ENCODE assay signal across 9 cellular contexts in genomic region chr2:111662771-111663470, GRCh38.
DNase-seq lines count a peak whose midpoint lies in the region; ATAC-seq, FAIRE-seq and TF ChIP-seq lines count a peak whose summit lies in the region.
"Had no signal": no experiment of that assay in that cellular context is flagged by ENCODE, and none has a peak within 500 bp of the region (broad histone marks: within the 10 kb centered on the region; RNA-seq: fewer than 3 reads in every experiment).

No MANE protein-coding gene starts in this region.

- POLR2A ChIA-PET in A549 (lab: Yijun Ruan, JAX) = no interaction called here

- no peak overlapping the region for H3K4me3 ChIP-seq in A549
- no peak overlapping the region for H3K4me3 ChIP-seq in coronary artery
- H3K4me3 ChIP-seq: tibial artery had no signal

- no peak for ATAC-seq in A549
- peak; percentile 89 for ATAC-seq in HG03442 (IDR thresholded peaks at IDR 0.05; ENCODE audit: unreplicated experiment)
- no peak for ATAC-seq in GM19397 (IDR thresholded peaks at IDR 0.05; ENCODE audit: unreplicated experiment)

- TF ChIP-seq POLR2A in A549 (IDR thresholded peaks at IDR 0.05; ENCODE audit: low read length) = no peak

- FAIRE-seq in A549 (lab: Jason Lieb, UNC) (no peak), GM19239 (lab: Jason Lieb, UNC) (no peak)

- TF ChIP-seq EP300 in A549 (IDR thresholded peaks at IDR 0.05) = no peak

- TF ChIP-seq RAD21 in A549 (conservative IDR thresholded peaks at IDR 0.05 in 1 of 2, IDR thresholded peaks at IDR 0.05 in 1 of 2) = no peak

- 78% methylated on average over 7 of the region's 7 CpGs for WGBS in A549 (ENCODE audit: missing lambda C conversion rate)

- TF ChIP-seq CTCF in A549 (IDR thresholded peaks at IDR 0.05) = no peak
- TF ChIP-seq CTCF in coronary artery (IDR thresholded peaks at IDR 0.05) = no peak

- peak overlapping the region; percentile 12 to 68; a peak in 4 of 6 replicates for H3K27ac ChIP-seq in A549
- H3K27ac ChIP-seq in coronary artery = no peak overlapping the region
- H3K27ac ChIP-seq: tibial artery had no signal

- peaks cover 34% of the 10 kb centered on the region for H3K4me1 ChIP-seq in A549

- H3K4me2 ChIP-seq in A549 = no peak overlapping the region; the same call in 2 of the 3 replicates

- no peaks in the 10 kb centered on the region for H3K9me3 ChIP-seq in A549
- H3K9me3 ChIP-seq: tibial artery had no signal

- DNase-seq in A549 (ENCODE audit: low read depth in 1 of 2, low spot score in 1 of 2) (no peak), GM19239 (ENCODE audit: insufficient read length, low spot score) (peak; percentile 40), coronary artery (ENCODE audit: low spot score) (peak; percentile 68), inferior parietal cortex (ENCODE audit: extremely low spot score) (no peak), germinal center (ENCODE audit: low spot score) (no peak), iPS-NIHi7 (ENCODE audit: extremely low spot score) (no peak)
- DNase-seq: tibial artery had no signal

- CTCF ChIA-PET in A549 (lab: Yijun Ruan, JAX) = interaction anchor here (0.6 kb wide), 1 partner anchor 852 kb away, joined by 3 read pairs; no protein-coding TSS in a partner anchor

TF ChIP-seq in A549, 52 proteins besides CTCF, POLR2A, EP300 and RAD21:
- TF ChIP-seq MAZ (IDR thresholded peaks at IDR 0.05; ENCODE audit: borderline replicate concordance, low read depth, low read length) (no peak), CBX8 (IDR thresholded peaks at IDR 0.05) (no peak), FOSB (CRISPR knock-in tag; IDR thresholded peaks at IDR 0.05) (no peak), TFCP2L1 (CRISPR knock-in tag; IDR thresholded peaks at IDR 0.05) (no peak)
- TF ChIP-seq, protein P1, sequence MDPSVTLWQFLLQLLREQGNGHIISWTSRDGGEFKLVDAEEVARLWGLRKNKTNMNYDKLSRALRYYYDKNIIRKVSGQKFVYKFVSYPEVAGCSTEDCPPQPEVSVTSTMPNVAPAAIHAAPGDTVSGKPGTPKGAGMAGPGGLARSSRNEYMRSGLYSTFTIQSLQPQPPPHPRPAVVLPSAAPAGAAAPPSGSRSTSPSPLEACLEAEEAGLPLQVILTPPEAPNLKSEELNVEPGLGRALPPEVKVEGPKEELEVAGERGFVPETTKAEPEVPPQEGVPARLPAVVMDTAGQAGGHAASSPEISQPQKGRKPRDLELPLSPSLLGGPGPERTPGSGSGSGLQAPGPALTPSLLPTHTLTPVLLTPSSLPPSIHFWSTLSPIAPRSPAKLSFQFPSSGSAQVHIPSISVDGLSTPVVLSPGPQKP (IDR thresholded peaks at IDR 0.05; ENCODE audit: low read depth, low read length) = no peak
- TF ChIP-seq, protein P2, sequence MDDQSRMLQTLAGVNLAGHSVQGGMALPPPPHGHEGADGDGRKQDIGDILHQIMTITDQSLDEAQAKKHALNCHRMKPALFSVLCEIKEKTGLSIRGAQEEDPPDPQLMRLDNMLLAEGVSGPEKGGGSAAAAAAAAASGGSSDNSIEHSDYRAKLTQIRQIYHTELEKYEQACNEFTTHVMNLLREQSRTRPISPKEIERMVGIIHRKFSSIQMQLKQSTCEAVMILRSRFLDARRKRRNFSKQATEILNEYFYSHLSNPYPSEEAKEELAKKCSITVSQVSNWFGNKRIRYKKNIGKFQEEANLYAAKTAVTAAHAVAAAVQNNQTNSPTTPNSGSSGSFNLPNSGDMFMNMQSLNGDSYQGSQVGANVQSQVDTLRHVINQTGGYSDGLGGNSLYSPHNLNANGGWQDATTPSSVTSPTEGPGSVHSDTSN (IDR thresholded peaks at IDR 0.05) = no peak

Comparison
In these comparisons a context has a peak if more than half of its experiments do, and no peak if none do; other contexts are left out.
1. DNase-seq: peak in GM19239 (single experiment) and coronary artery (single experiment); none in A549 (0 of 2), inferior parietal cortex (single experiment), germinal center (single experiment) and iPS-NIHi7 (single experiment).
2. H3K27ac ChIP-seq: peak in A549 (2 of 2); none in coronary artery (0 of 2).